Comparison of ENCODE assay signal across 9 cellular contexts in genomic region chr21:38126677-38127271, GRCh38.
DNase-seq lines count a peak whose midpoint lies in the region; ATAC-seq and TF ChIP-seq lines count a peak whose summit lies in the region.
"Had no signal": no experiment of that assay in that cellular context is flagged by ENCODE, and none has a peak within 500 bp of the region (broad histone marks: within the 10 kb centered on the region; RNA-seq: fewer than 3 reads in every experiment).

No MANE protein-coding gene starts in this region.

- DNase-seq in CD14-positive monocyte (ENCODE audit: low spot score) (peak; percentile 52), NCI-H510A treated with DMSO at 0.1 percent for 48 hours (lab: John Stamatoyannopoulos, UW) (peak; percentile 80), endothelial cell (ENCODE audit: low spot score) (peak; percentile 80), myocyte (ENCODE audit: low read depth) (peak; percentile 62), substantia nigra (lab: John Stamatoyannopoulos, UW) (peak in 28 of 49 donors; percentile 1 to 52 (median 14))
- DNase-seq in activated CD4-positive, alpha-beta T cell treated with anti-CD3 and anti-CD28 coated beads, Interleukin-2, amount 50 U/mL, for 1 hour, result peak; percentile 38

- H3K4me3 Mint-ChIP-seq in CD14-positive monocyte (no peak overlapping the region), endothelial cell (ENCODE audit: unreplicated experiment) (no peak overlapping the region)
- H3K4me3 Mint-ChIP-seq: natural killer cell treated with Interleukin-12 subunit alpha and Interleukin-12 subunit beta and Interleukin-15 and Interleukin-18, amount 100 ng/mL, for 72 hours had no signal

- H3K36me3 Mint-ChIP-seq in CD14-positive monocyte (no peaks in the 10 kb centered on the region), endothelial cell (ENCODE audit: low read depth, unreplicated experiment) (no peaks in the 10 kb centered on the region)
- H3K36me3 Mint-ChIP-seq: natural killer cell treated with Interleukin-12 subunit alpha and Interleukin-12 subunit beta and Interleukin-15 and Interleukin-18, amount 100 ng/mL, for 72 hours had no signal

- peak; percentile 77 for TF ChIP-seq CTCF in CD14-positive monocyte (IDR thresholded peaks at IDR 0.05)
- peak; percentile 69 for TF ChIP-seq CTCF in endothelial cell (IDR thresholded peaks at IDR 0.05; ENCODE audit: unreplicated experiment)

- ATAC-seq in HG02759 (IDR thresholded peaks at IDR 0.05; ENCODE audit: unreplicated experiment), result peak; percentile 70
- no peak for ATAC-seq in GM21367 (IDR thresholded peaks at IDR 0.05; ENCODE audit: unreplicated experiment)

- H3K27me3 Mint-ChIP-seq in CD14-positive monocyte (ENCODE audit: low read depth in 3 of 3), result peaks cover 7 to 11% (median 7%) of the 10 kb centered on the region in 3 donors
- peaks cover 1% of the 10 kb centered on the region for H3K27me3 Mint-ChIP-seq in endothelial cell (ENCODE audit: unreplicated experiment)

- H3K9me3 Mint-ChIP-seq in CD14-positive monocyte, result no peaks in the 10 kb centered on the region
- no peaks in the 10 kb centered on the region for H3K9me3 Mint-ChIP-seq in endothelial cell (ENCODE audit: unreplicated experiment)
- H3K9me3 Mint-ChIP-seq: natural killer cell treated with Interleukin-12 subunit alpha and Interleukin-12 subunit beta and Interleukin-15 and Interleukin-18, amount 100 ng/mL, for 72 hours had no signal

- no peak overlapping the region for H3K27ac ChIP-seq in substantia nigra (ENCODE audit: low read depth, low read length, poor library complexity, severe bottlenecking)

- peaks cover 1% of the 10 kb centered on the region for H3K4me1 Mint-ChIP-seq in CD14-positive monocyte
- H3K4me1 Mint-ChIP-seq in endothelial cell (ENCODE audit: unreplicated experiment), result no peaks in the 10 kb centered on the region

- intact Hi-C loops in CD14-positive monocyte (cut with micrococcal nuclease), result loop anchor here (2.0 to 10.0 kb wide), 3 partner anchors 372 to 422 kb away; no protein-coding TSS in a partner anchor

- peak overlapping the region in 1 of 7 donors; percentile 68 for H3K27ac Mint-ChIP-seq in CD14-positive monocyte
- H3K27ac Mint-ChIP-seq in endothelial cell (ENCODE audit: unreplicated experiment), result no peak overlapping the region
- H3K27ac Mint-ChIP-seq: natural killer cell treated with Interleukin-12 subunit alpha and Interleukin-12 subunit beta and Interleukin-15 and Interleukin-18, amount 100 ng/mL, for 72 hours had no signal

Comparison
In these comparisons a context has a peak if more than half of its experiments do, and no peak if none do; other contexts are left out.
1. DNase-seq: peak in every context shown above with its lines; median percentile 80 in NCI-H510A treated with DMSO at 0.1 percent for 48 hours; 80 in endothelial cell; 62 in myocyte; 52 in CD14-positive monocyte; 38 in activated CD4-positive, alpha-beta T cell treated with anti-CD3 and anti-CD28 coated beads, Interleukin-2, amount 50 U/mL, for 1 hour; 14 in substantia nigra.